8 cellular contexts compared by ENCODE assay signal in genomic region chr18:36828630-36829361, GRCh38. TPM values are rescaled to one million over a fixed set of nuclear protein-coding genes. Genes with fewer than 3 reads are reported as not detected.
A peak's percentile ranks its signal among the peaks of the same experiment; 100 is the strongest.
DNase-seq lines count a peak whose midpoint lies in the region; ATAC-seq and TF ChIP-seq lines count a peak whose summit lies in the region.

Gene KIAA1328, plus strand, starts transcription at chr18:36829127. Its CDS starts 12 bp downstream, at chr18:36829139.
Gene TPGS2, minus strand, starts transcription at chr18:36829002. Its CDS starts 235 bp downstream, at chr18:36828767.

- H3K27ac ChIP-seq in CD4-positive, alpha-beta T cell (ENCODE audit: low read depth, low read length) = peak within 1 kb of the TSS; percentile 58
- peak within 1 kb of the TSS; percentile 87 for H3K27ac ChIP-seq in lower lobe of right lung

- POLR2A ChIA-PET in CD4-positive, alpha-beta T cell (lab: Charles Lee) = interaction anchor here (0.9 to 2.2 kb wide), 4 partner anchors 17 to 1588 kb away, joined by 4 to 12 read pairs (median 6); partner anchors contain the start of genes ELP2, INO80C, SLC39A6 and ZNF397

- peak within 1 kb of the TSS; percentile 87 for H3K4me3 Mint-ChIP-seq in CD4-positive, alpha-beta T cell

- peak within 1 kb of the TSS; percentile 89 for H3K4me3 ChIP-seq in lower lobe of right lung

- H3K36me3 ChIP-seq in lower lobe of right lung = no peaks in the 10 kb centered on the region

- peaks cover 23% of the 10 kb centered on the region for H3K4me1 ChIP-seq in lower lobe of right lung

- peaks cover 60% of the 10 kb centered on the region for H3K4me1 Mint-ChIP-seq in CD4-positive, alpha-beta T cell (ENCODE audit: low read depth)

- CTCF ChIA-PET in CD4-positive, alpha-beta T cell (lab: Charles Lee) = interaction anchor here (0.6 to 1.2 kb wide), 5 partner anchors 11 to 762 kb away, joined by 3 to 4 read pairs (median 3); no protein-coding TSS in a partner anchor

- DNase-seq in CD4-positive, alpha-beta T cell = peak; percentile 68 to 89 (median 78)
- DNase-seq in NCI-H774 (lab: John Stamatoyannopoulos, UW) (peak; percentile 88), dermis microvascular lymphatic vessel endothelial cell (ENCODE audit: low read depth in 2 of 2) (peak; percentile 63 to 96), lower lobe of right lung (peak; percentile 91)
- peak; percentile 83 to 87 for DNase-seq in activated CD4-positive, alpha-beta T cell treated with anti-CD3 and anti-CD28 coated beads, Interleukin-2, amount 50 U/mL, for 48 hours
- DNase-seq in stimulated activated CD4-positive, alpha-beta T cell treated with anti-CD3 and anti-CD28 coated beads, TNF-alpha, amount 100 ng/mL, for 24 hours (ENCODE audit: low read depth in 3 of 3) = peak; percentile 64 to 86 (median 74)

- peaks cover 5% of the 10 kb centered on the region for H3K36me3 Mint-ChIP-seq in CD4-positive, alpha-beta T cell (ENCODE audit: low read depth)

- intact Hi-C loops in CD4-positive, alpha-beta T cell (cut with DNase I, micrococcal nuclease) = loop anchor here (2.0 to 10.0 kb wide), 6 partner anchors 701 to 1584 kb away; partner anchors contain the start of genes RMP24 (in 2 of the 2), ELP2 (in 1 of the 2), INO80C (in 1 of the 2) and RPRD1A (in 1 of the 2)
- intact Hi-C loops in lower lobe of right lung (cut with DNase I) = no loop called here

- H3K27me3 ChIP-seq in CD4-positive, alpha-beta T cell (ENCODE audit: control insufficient read depth, insufficient read depth, low read length) = no peaks in the 10 kb centered on the region
- no peaks in the 10 kb centered on the region for H3K27me3 ChIP-seq in lower lobe of right lung (ENCODE audit: low read depth)

- peak within 1 kb of the TSS; percentile 73 for H3K27ac Mint-ChIP-seq in CD4-positive, alpha-beta T cell

- peak; percentile 90 for ATAC-seq in CD4-positive, alpha-beta T cell (ENCODE audit: poor library complexity)
- peak; percentile 92 for ATAC-seq in GM19395 (IDR thresholded peaks at IDR 0.05; ENCODE audit: unreplicated experiment)
- peak; percentile 81 for ATAC-seq in HG03558 (IDR thresholded peaks at IDR 0.05; ENCODE audit: extremely low read depth, unreplicated experiment)
- ATAC-seq in lower lobe of right lung = peak; percentile 98

- no peaks in the 10 kb centered on the region for H3K9me3 ChIP-seq in CD4-positive, alpha-beta T cell (ENCODE audit: control insufficient read depth, low read length)
- no peaks in the 10 kb centered on the region for H3K9me3 ChIP-seq in lower lobe of right lung

- TF ChIP-seq CTCF in CD4-positive, alpha-beta T cell (IDR thresholded peaks at IDR 0.05) = peak; percentile 63
- TF ChIP-seq CTCF in lower lobe of right lung (IDR thresholded peaks at IDR 0.05) = peak; percentile 56

- no peaks in the 10 kb centered on the region for H3K27me3 Mint-ChIP-seq in CD4-positive, alpha-beta T cell

- H3K9me3 Mint-ChIP-seq in CD4-positive, alpha-beta T cell = no peaks in the 10 kb centered on the region

RNA-seq across cellular contexts. Expression of gene KIAA1328, which starts in this region (rescaled TPM):
- total RNA-seq in CD4-positive, alpha-beta T cell = 1 to 10 TPM; 8.7 to 9.4 TPM
- total RNA-seq in dermis microvascular lymphatic vessel endothelial cell (3.0 and 3.3 TPM in 2 replicates), lower lobe of right lung (17.8 TPM)

RNA-seq across cellular contexts. Expression of gene TPGS2, which starts in this region (rescaled TPM):
- 10 to 100 TPM; 16.4 to 19.0 TPM for total RNA-seq in CD4-positive, alpha-beta T cell
- total RNA-seq in dermis microvascular lymphatic vessel endothelial cell (204 and 214 TPM in 2 replicates), lower lobe of right lung (65.2 TPM)

Comparison
In these comparisons a context has a peak if more than half of its experiments do, and no peak if none do; other contexts are left out.
1. Peak in every context shown above with its lines: DNase-seq, ATAC-seq, H3K4me3 ChIP-seq and H3K27ac ChIP-seq.